In genomic region chr5:1386274-1386717, GRCh38 we compare ENCODE assay signal across 1 cellular context.
TF ChIP-seq lines count a peak whose summit lies in the region.

No MANE protein-coding gene starts in this region.

TF ChIP-seq in GM12878, 131 proteins besides CTCF, POLR2A, EP300 and RAD21:
- TF ChIP-seq POU2F2 (IDR thresholded peaks at IDR 0.05; ENCODE audit: borderline replicate concordance, low read depth, low read length) (no peak), RELA (IDR thresholded peaks at IDR 0.05; ENCODE audit: borderline replicate concordance, partially characterized antibody) (no peak), FOXK2 (IDR thresholded peaks at IDR 0.05) (peak; percentile 55; the same call in 1 of the 2 replicates), MLLT1 (IDR thresholded peaks at IDR 0.05) (0 out of 2 replicates have a peak, but pooled peaks have one; percentile 14), SIN3A (IDR thresholded peaks at IDR 0.05; ENCODE audit: low read depth, low read length) (0 out of 2 replicates have a peak, but pooled peaks have one; percentile 37), NKRF (conservative IDR thresholded peaks at IDR 0.05) (0 out of 2 replicates have a peak, but pooled peaks have one; percentile 7), EZH2 (IDR thresholded peaks at IDR 0.05; ENCODE audit: borderline replicate concordance, control insufficient read depth, low read depth, low read length) (0 out of 2 replicates have a peak, but pooled peaks have one; percentile 31), PRDM15 (CRISPR knock-in tag; IDR thresholded peaks at IDR 0.05) (no peak), ZNF687 (IDR thresholded peaks at IDR 0.05) (peak; percentile 13; the same call in 1 of the 2 replicates), SRF (IDR thresholded peaks at IDR 0.05; ENCODE audit: low read depth in 2 of 2, low read length in 2 of 2) (peak in 1 of 2 experiments; percentile 53; a peak in 2 of 4 replicates), CREB1 (IDR thresholded peaks at IDR 0.05; ENCODE audit: low read depth) (peak; percentile 68), MXI1 (IDR thresholded peaks at IDR 0.05; ENCODE audit: low read depth, low read length) (peak; percentile 33; the same call in 1 of the 2 replicates), CREM (IDR thresholded peaks at IDR 0.05; ENCODE audit: low read depth) (peak; percentile 60)
- TF ChIP-seq, protein P1, sequence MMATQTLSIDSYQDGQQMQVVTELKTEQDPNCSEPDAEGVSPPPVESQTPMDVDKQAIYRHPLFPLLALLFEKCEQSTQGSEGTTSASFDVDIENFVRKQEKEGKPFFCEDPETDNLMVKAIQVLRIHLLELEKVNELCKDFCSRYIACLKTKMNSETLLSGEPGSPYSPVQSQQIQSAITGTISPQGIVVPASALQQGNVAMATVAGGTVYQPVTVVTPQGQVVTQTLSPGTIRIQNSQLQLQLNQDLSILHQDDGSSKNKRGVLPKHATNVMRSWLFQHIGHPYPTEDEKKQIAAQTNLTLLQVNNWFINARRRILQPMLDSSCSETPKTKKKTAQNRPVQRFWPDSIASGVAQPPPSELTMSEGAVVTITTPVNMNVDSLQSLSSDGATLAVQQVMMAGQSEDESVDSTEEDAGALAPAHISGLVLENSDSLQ (IDR thresholded peaks at IDR 0.05): peak; percentile 72
